In the genomic region with DNA sequence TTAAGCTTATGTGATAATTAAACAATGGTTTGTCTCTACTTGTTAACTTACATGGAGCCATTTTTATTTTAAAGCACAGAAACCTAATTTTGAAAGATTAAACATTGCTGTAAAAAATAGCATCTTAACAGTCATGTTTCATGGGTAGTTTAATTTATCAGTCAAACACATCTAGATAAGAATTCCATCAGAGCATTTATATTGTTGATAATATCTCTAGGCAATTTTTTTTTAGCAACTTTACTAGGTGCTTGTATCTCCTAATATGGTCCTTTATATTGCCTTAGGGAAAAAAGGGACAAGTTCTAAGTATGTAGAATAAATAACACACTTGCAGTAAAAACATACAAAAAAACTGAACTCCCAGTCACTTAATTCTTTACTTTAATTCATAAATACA, we compare ENCODE assay signal across 11 cellular contexts. TPM values are rescaled to one million over a fixed set of nuclear protein-coding genes. Genes with fewer than 3 reads are reported as not detected.
DNase-seq lines count a peak whose midpoint lies in the region; ATAC-seq and TF ChIP-seq lines count a peak whose summit lies in the region.
"Had no signal": no experiment of that assay in that cellular context is flagged by ENCODE, and none has a peak within 500 bp of the region (broad histone marks: within the 10 kb centered on the region; RNA-seq: fewer than 3 reads in every experiment).

No MANE protein-coding gene starts in this region.

- peak overlapping the region; percentile 66 to 70 for H3K4me3 ChIP-seq in SK-N-SH (ENCODE audit: low read depth in 2 of 2, low read length in 1 of 2)
- H3K4me3 ChIP-seq in duodenal mucosa (ENCODE audit: low read depth in 1 of 2, low read length in 2 of 2), result peak overlapping the region; percentile 60 to 66
- peak overlapping the region; percentile 68 to 78 for H3K4me3 ChIP-seq in mucosa of rectum (ENCODE audit: low read length in 2 of 2)
- peak overlapping the region in 2 of 4 donors; percentile 34 to 46 for H3K4me3 ChIP-seq in gastrocnemius medialis

- H3K27ac Mint-ChIP-seq in type B pancreatic cell, result peak overlapping the region; percentile 53
- H3K27ac Mint-ChIP-seq: activated T-helper 17 cell treated with anti-CD3 and anti-CD28 coated beads, Interleukin-2, amount 50 U/mL, for 72 hours; dendritic cell treated with granulocyte-macrophage colony-stimulating factor and Interleukin-4, amounts not matched to agents 40 ng/mL and 50 ng/mL, for 4 days had no signal

- peaks cover 29 to 49% of the 10 kb centered on the region in 2 experiments; a peak in 3 of 4 replicates for H3K4me1 ChIP-seq in SK-N-SH (ENCODE audit: control insufficient read depth in 1 of 2, insufficient read depth in 2 of 2, low read depth in 1 of 2, low read length in 1 of 2)
- H3K4me1 ChIP-seq in duodenal mucosa (ENCODE audit: control insufficient read depth in 1 of 2, insufficient read depth in 2 of 2, low read length in 2 of 2), result no peaks in the 10 kb centered on the region
- H3K4me1 ChIP-seq in mucosa of rectum (ENCODE audit: control insufficient read depth in 2 of 2, insufficient read depth in 2 of 2, low read length in 2 of 2), result no peaks in the 10 kb centered on the region
- peaks cover 0 to 4% of the 10 kb centered on the region in 2 donors for H3K4me1 ChIP-seq in gastrocnemius medialis

- in situ Hi-C loops in gastrocnemius medialis (cut with MboI; ENCODE audit: low sequenced_read_pairs in 4 of 4), result no loop called here

- H3K27ac ChIP-seq in SK-N-SH (ENCODE audit: low read depth in 2 of 2, low read length in 1 of 2) (peak overlapping the region; percentile 69 to 96), duodenal mucosa (ENCODE audit: low read depth, low read length) (no peak overlapping the region), mucosa of rectum (ENCODE audit: low read depth in 2 of 2, low read length in 2 of 2) (no peak overlapping the region), gastrocnemius medialis (no peak overlapping the region)

- no peaks in the 10 kb centered on the region for H3K27me3 ChIP-seq in SK-N-SH (ENCODE audit: insufficient read depth)
- no peaks in the 10 kb centered on the region for H3K27me3 ChIP-seq in duodenal mucosa (ENCODE audit: control insufficient read depth in 1 of 2, insufficient read depth in 2 of 2, low read length in 2 of 2)
- H3K27me3 ChIP-seq in mucosa of rectum (ENCODE audit: control insufficient read depth in 2 of 2, insufficient read depth in 2 of 2, low read length in 2 of 2), result no peaks in the 10 kb centered on the region
- no peaks in the 10 kb centered on the region for H3K27me3 ChIP-seq in gastrocnemius medialis

- H2AFZ ChIP-seq in SK-N-SH (ENCODE audit: low read depth), result peak overlapping the region; percentile 93

- peaks cover 6% of the 10 kb centered on the region for H3F3A ChIP-seq in SK-N-SH (replicated peaks; ENCODE audit: insufficient read depth)

- no peaks in the 10 kb centered on the region for H3K36me3 ChIP-seq in SK-N-SH (replicated peaks in 1 of 2; ENCODE audit: control insufficient read depth in 1 of 2, insufficient read depth in 2 of 2, low read length in 1 of 2)
- no peaks in the 10 kb centered on the region for H3K36me3 ChIP-seq in duodenal mucosa (ENCODE audit: control insufficient read depth in 1 of 2, insufficient read depth in 2 of 2, low read length in 2 of 2)
- H3K36me3 ChIP-seq in mucosa of rectum (ENCODE audit: control insufficient read depth in 2 of 2, insufficient read depth in 2 of 2, low read length in 2 of 2), result no peaks in the 10 kb centered on the region
- H3K36me3 ChIP-seq in gastrocnemius medialis, result no peaks in the 10 kb centered on the region

- no peaks in the 10 kb centered on the region for H4K20me1 ChIP-seq in SK-N-SH (ENCODE audit: insufficient read depth)

- peak overlapping the region; percentile 59 for H3K9ac ChIP-seq in SK-N-SH
- no peak overlapping the region for H3K9ac ChIP-seq in duodenal mucosa (ENCODE audit: low read depth in 1 of 2, low read length in 2 of 2)
- no peak overlapping the region for H3K9ac ChIP-seq in mucosa of rectum (ENCODE audit: low read depth in 1 of 2, low read length in 2 of 2)

- no peak for TF ChIP-seq CTCF in SK-N-SH (IDR thresholded peaks at IDR 0.05)
- no peak for TF ChIP-seq CTCF in type B pancreatic cell (conservative IDR thresholded peaks at IDR 0.05)
- no peak for TF ChIP-seq CTCF in gastrocnemius medialis (IDR thresholded peaks at IDR 0.05 in 4 of 5, conservative IDR thresholded peaks at IDR 0.05 in 1 of 5)

- POLR2A ChIA-PET in SK-N-SH (lab: Yijun Ruan, JAX), result interaction anchor here (1.1 to 1.4 kb wide), 2 partner anchors 102 to 104 kb away, joined by 3 read pairs; no protein-coding TSS in a partner anchor

- TF ChIP-seq RAD21 in SK-N-SH (IDR thresholded peaks at IDR 0.05; ENCODE audit: low read length), result no peak

- H3K9me3 ChIP-seq in SK-N-SH (no peaks in the 10 kb centered on the region), duodenal mucosa (ENCODE audit: control insufficient read depth in 1 of 2, low read length in 2 of 2) (no peaks in the 10 kb centered on the region), mucosa of rectum (ENCODE audit: control insufficient read depth in 2 of 2, low read length in 2 of 2) (no peaks in the 10 kb centered on the region), gastrocnemius medialis (no peaks in the 10 kb centered on the region)

- H3K27me3 Mint-ChIP-seq in type B pancreatic cell, result no peaks in the 10 kb centered on the region
- H3K27me3 Mint-ChIP-seq: dendritic cell treated with granulocyte-macrophage colony-stimulating factor and Interleukin-4, amounts not matched to agents 40 ng/mL and 50 ng/mL, for 4 days had no signal

- H3K36me3 Mint-ChIP-seq in type B pancreatic cell, result no peaks in the 10 kb centered on the region

- no peaks in the 10 kb centered on the region for H3K9me2 ChIP-seq in SK-N-SH

- TF ChIP-seq POLR2A in gastrocnemius medialis (IDR thresholded peaks at IDR 0.05), result no peak

- CTCF ChIA-PET in SK-N-SH (lab: Yijun Ruan, JAX), result interaction anchor here (0.9 to 2.6 kb wide), 4 partner anchors 69 to 368 kb away, joined by 3 to 23 read pairs (median 4); no protein-coding TSS in a partner anchor

- no peak for ATAC-seq in SK-N-SH treated with all-trans-retinoic acid at 6 μM for 48 hours
- ATAC-seq in HG03571 (IDR thresholded peaks at IDR 0.05; ENCODE audit: unreplicated experiment), result no peak
- ATAC-seq in gastrocnemius medialis, result no peak
- ATAC-seq: activated T-helper 17 cell treated with anti-CD3 and anti-CD28 coated beads, Interleukin-2, amount 50 U/mL, for 72 hours had no signal

- intact Hi-C loops in gastrocnemius medialis (cut with DNase I; ENCODE audit: low total_unique reads), result no loop called here

- H3K4me1 Mint-ChIP-seq in type B pancreatic cell (ENCODE audit: unreplicated experiment), result peaks cover 33% of the 10 kb centered on the region
- H3K4me1 Mint-ChIP-seq: activated T-helper 17 cell treated with anti-CD3 and anti-CD28 coated beads, Interleukin-2, amount 50 U/mL, for 72 hours had no signal

- H3K4me3 Mint-ChIP-seq in type B pancreatic cell, result peak overlapping the region; percentile 96
- H3K4me3 Mint-ChIP-seq: activated T-helper 17 cell treated with anti-CD3 and anti-CD28 coated beads, Interleukin-2, amount 50 U/mL, for 72 hours; dendritic cell treated with granulocyte-macrophage colony-stimulating factor and Interleukin-4, amounts not matched to agents 40 ng/mL and 50 ng/mL, for 4 days had no signal

- DNase-seq in SK-N-SH, result no peak
- DNase-seq in type B pancreatic cell (ENCODE audit: extremely low spot score, unreplicated experiment), result no peak
- DNase-seq in mesenteric fat pad (ENCODE audit: low spot score), result no peak
- DNase-seq in gastrocnemius medialis, result no peak
- DNase-seq: NCI-H146 had no signal

- peaks cover 16% of the 10 kb centered on the region for H3K79me2 ChIP-seq in SK-N-SH (ENCODE audit: insufficient read depth)

- 0 out of 4 replicates have a peak, but pooled peaks of 1 of the 2 experiments have one; percentile 4 for TF ChIP-seq EP300 in SK-N-SH (IDR thresholded peaks at IDR 0.05; ENCODE audit: borderline replicate concordance in 1 of 2, low read depth in 1 of 2, low read length in 1 of 2)

- H3K9me3 Mint-ChIP-seq in type B pancreatic cell, result no peaks in the 10 kb centered on the region
- H3K9me3 Mint-ChIP-seq: activated T-helper 17 cell treated with anti-CD3 and anti-CD28 coated beads, Interleukin-2, amount 50 U/mL, for 72 hours; dendritic cell treated with granulocyte-macrophage colony-stimulating factor and Interleukin-4, amounts not matched to agents 40 ng/mL and 50 ng/mL, for 4 days had no signal

- peak overlapping the region; percentile 76 for H3K4me2 ChIP-seq in SK-N-SH

TF ChIP-seq in SK-N-SH, 30 proteins besides CTCF, POLR2A, EP300 and RAD21 (continues in another document):
- TF ChIP-seq TAF1 (IDR thresholded peaks at IDR 0.05; ENCODE audit: borderline replicate concordance, low read depth, low read length) (no peak), POLR2AphosphoS5 (IDR thresholded peaks at IDR 0.05; ENCODE audit: low read depth, low read length) (no peak), GATA2 (CRISPR knock-in tag; IDR thresholded peaks at IDR 0.05) (peak; percentile 44; the same call in 1 of the 2 replicates), YY1 (IDR thresholded peaks at IDR 0.05; ENCODE audit: low read depth) (no peak), JUND (IDR thresholded peaks at IDR 0.05) (no peak), FOXJ3 (CRISPR knock-in tag; IDR thresholded peaks at IDR 0.05) (no peak), RFX5 (IDR thresholded peaks at IDR 0.05; ENCODE audit: low read length) (no peak), RCOR1 (IDR thresholded peaks at IDR 0.05; ENCODE audit: low read length) (peak; percentile 16; the same call in 1 of the 2 replicates)

TF ChIP-seq in SK-N-SH treated with all-trans-retinoic acid at 6 μM for 48 hours, 23 proteins besides CTCF, POLR2A, EP300 and RAD21 (continues in another document):
- TF ChIP-seq ESRRG (CRISPR knock-in tag; IDR thresholded peaks at IDR 0.05) (no peak), PPARA (CRISPR knock-in tag; IDR thresholded peaks at IDR 0.05; ENCODE audit: borderline replicate concordance) (no peak), RARB (CRISPR knock-in tag; IDR thresholded peaks at IDR 0.05) (no peak), TOX (CRISPR knock-in tag; IDR thresholded peaks at IDR 0.05; ENCODE audit: borderline replicate concordance) (no peak)

RNA-seq across cellular contexts. Expression of a gene that starts 0.9 kb away (rescaled TPM):
- polyA plus RNA-seq in SK-N-SH (2012; rRNA removed), result 1.0 and 2.4 TPM in 2 replicates
- 1.9 and 2.8 TPM in 2 replicates for polyA plus RNA-seq in SK-N-SH (2012; cell fraction: cytosol; rRNA removed)
- 0.72 and 1.2 TPM in 2 replicates for polyA plus RNA-seq in SK-N-SH (2012; cell fraction: nucleus; rRNA removed)
- total RNA-seq in type B pancreatic cell (ENCODE audit: low replicate concordance), result 7.1 and 18.4 TPM in 2 replicates
- 0.51 TPM for total RNA-seq in mesenteric fat pad
- under 1 TPM; 0.05 to 0.27 (median 0.08) TPM for total RNA-seq in gastrocnemius medialis
- total RNA-seq: activated T-helper 17 cell treated with anti-CD3 and anti-CD28 coated beads, Interleukin-2, amount 50 U/mL, for 72 hours had no signal

Comparison
In these comparisons a context has a peak if more than half of its experiments do, and no peak if none do; other contexts are left out.
1. H3K27ac ChIP-seq: peak in SK-N-SH (2 of 2); none in duodenal mucosa (single experiment), mucosa of rectum (0 of 2) and gastrocnemius medialis (0 of 4).